27 cellular contexts compared by ENCODE assay signal in genomic region chr2:45984366-45984765, GRCh38.
"Had no signal": no experiment of that assay in that cellular context is flagged by ENCODE, and none has a peak within 500 bp of the region (broad histone marks: within the 10 kb centered on the region; RNA-seq: fewer than 3 reads in every experiment).

No MANE protein-coding gene starts in this region.

- H3K27ac ChIP-seq: brain microvascular endothelial cell, PC-9, SJCRH30, SK-N-MC had no signal

- H3K27me3 Mint-ChIP-seq: activated CD4-positive, alpha-beta T cell treated with anti-CD3 and anti-CD28 coated beads, Interleukin-2, amount 10 ng/mL, durations not matched to agents 7 days and 5 days; activated naive CD4-positive, alpha-beta T cell treated with anti-CD3 and anti-CD28 coated beads, Interleukin-2, amount 10 ng/mL, durations not matched to agents 7 days and 5 days; activated naive CD8-positive, alpha-beta T cell; activated naive CD8-positive, alpha-beta T cell treated with anti-CD3 and anti-CD28 coated beads, Interleukin-2, amount 50 U/mL, for 24 hours; IgD-negative memory B cell had no signal

- H3K27me3 ChIP-seq: brain microvascular endothelial cell, SJCRH30 had no signal

- H3K4me3 Mint-ChIP-seq: activated CD4-positive, alpha-beta T cell treated with anti-CD3 and anti-CD28 coated beads, Interleukin-2, amount 10 ng/mL, durations not matched to agents 7 days and 5 days; activated CD8-positive, alpha-beta T cell treated with anti-CD3 and anti-CD28 coated beads, Interleukin-2, amount 10 ng/mL, durations not matched to agents 7 days and 5 days; activated naive CD4-positive, alpha-beta T cell treated with anti-CD3 and anti-CD28 coated beads, Interleukin-2, amount 10 ng/mL, durations not matched to agents 7 days and 5 days; activated naive CD8-positive, alpha-beta T cell; activated naive CD8-positive, alpha-beta T cell treated with anti-CD3 and anti-CD28 coated beads, Interleukin-2, amount 50 U/mL, for 24 hours; T-helper 1 cell treated with Interleukin-12 subunit alpha and Interleukin-12 subunit beta and Interleukin-4 antibody, amounts not matched to agents 30 μg/mL and 1 μg/mL, for 36 hours; T-helper 2 cell treated with Interferon-gamma antibody and Interleukin-4, amounts not matched to agents 5 μg/mL and 100 μg/mL, for 36 hours had no signal

- H3K4me2 ChIP-seq: PC-9 had no signal

- H3K27ac Mint-ChIP-seq: activated CD4-positive, alpha-beta T cell treated with anti-CD3 and anti-CD28 coated beads, Interleukin-2, amount 10 ng/mL, durations not matched to agents 7 days and 5 days; activated CD8-positive, alpha-beta T cell treated with anti-CD3 and anti-CD28 coated beads, Interleukin-2, amount 10 ng/mL, durations not matched to agents 7 days and 5 days; activated naive CD4-positive, alpha-beta T cell treated with anti-CD3 and anti-CD28 coated beads, Interleukin-2, amount 10 ng/mL, durations not matched to agents 7 days and 5 days; activated naive CD8-positive, alpha-beta T cell; activated naive CD8-positive, alpha-beta T cell treated with anti-CD3 and anti-CD28 coated beads, Interleukin-2, amount 50 U/mL, for 24 hours; T-helper 1 cell treated with Interleukin-12 subunit alpha and Interleukin-12 subunit beta and Interleukin-4 antibody, amounts not matched to agents 30 μg/mL and 1 μg/mL, for 36 hours; T-helper 2 cell treated with Interferon-gamma antibody and Interleukin-4, amounts not matched to agents 5 μg/mL and 100 μg/mL, for 36 hours had no signal

- H3K4me3 ChIP-seq: PC-9, SJCRH30, SK-N-MC had no signal

- H3K9me3 Mint-ChIP-seq: activated CD4-positive, alpha-beta T cell treated with anti-CD3 and anti-CD28 coated beads, Interleukin-2, amount 10 ng/mL, durations not matched to agents 7 days and 5 days; activated naive CD4-positive, alpha-beta T cell treated with anti-CD3 and anti-CD28 coated beads, Interleukin-2, amount 10 ng/mL, durations not matched to agents 7 days and 5 days; activated naive CD8-positive, alpha-beta T cell treated with anti-CD3 and anti-CD28 coated beads, Interleukin-2, amount 50 U/mL, for 24 hours; IgD-negative memory B cell; T-helper 1 cell treated with Interleukin-12 subunit alpha and Interleukin-12 subunit beta and Interleukin-4 antibody, amounts not matched to agents 30 μg/mL and 1 μg/mL, for 36 hours; T-helper 2 cell treated with Interferon-gamma antibody and Interleukin-4, amounts not matched to agents 5 μg/mL and 100 μg/mL, for 36 hours had no signal

- H2AFZ ChIP-seq: PC-9 had no signal

- DNase-seq: activated CD4-positive, alpha-beta T cell treated with anti-CD3 and anti-CD28 coated beads, Interleukin-2, amount 10 ng/mL, durations not matched to agents 7 days and 5 days; activated CD4-positive, alpha-beta T cell treated with anti-CD3 and anti-CD28 coated beads, Interleukin-2, amount 50 U/mL, for 48 hours; activated CD8-positive, alpha-beta memory T cell treated with anti-CD3 and anti-CD28 coated beads, Interleukin-2, amount 50 U/mL, for 4 hours; activated CD8-positive, alpha-beta T cell treated with anti-CD3 and anti-CD28 coated beads, Interleukin-2, amount 10 ng/mL, durations not matched to agents 7 days and 5 days; activated effector memory CD4-positive, alpha-beta T cell treated with Interleukin-2 at 50 U/mL for 16 hours; activated naive CD4-positive, alpha-beta T cell treated with anti-CD3 and anti-CD28 coated beads, Interleukin-2, amount 10 ng/mL, durations not matched to agents 7 days and 5 days; activated naive CD8-positive, alpha-beta T cell treated with anti-CD3 and anti-CD28 coated beads, Interleukin-2, amount 50 U/mL, for 24 hours; activated T-cell treated with anti-CD3 and anti-CD28 coated beads, Interleukin-2, amount 50 U/mL, for 48 hours; aorta; brain microvascular endothelial cell; Kasumi-1; KG1; MM.1S; NCI-H1092; NCI-H1436 treated with DMSO at 0.1 percent for 48 hours; NCI-H1694 treated with DMSO at 0.1 percent for 48 hours; NCI-H2029; NCI-H345; NCI-H524 treated with DMSO at 0.1 percent for 48 hours; PC-9; SHP77; SJCRH30 had no signal

- H3K36me3 Mint-ChIP-seq: activated naive CD4-positive, alpha-beta T cell treated with anti-CD3 and anti-CD28 coated beads, Interleukin-2, amount 10 ng/mL, durations not matched to agents 7 days and 5 days had no signal

- H3K9me3 ChIP-seq: SJCRH30 had no signal

- H3K36me3 ChIP-seq: brain microvascular endothelial cell, SJCRH30 had no signal
